Comparison of ENCODE assay signal across 23 cellular contexts in genomic region chr20:24779886-24780285, GRCh38.
"Had no signal": no experiment of that assay in that cellular context is flagged by ENCODE, and none has a peak within 500 bp of the region (broad histone marks: within the 10 kb centered on the region; RNA-seq: fewer than 3 reads in every experiment).

No MANE protein-coding gene starts in this region.

- H3K9me3 ChIP-seq: adrenal gland had no signal

- H3K27ac Mint-ChIP-seq: activated CD8-positive, alpha-beta T cell treated with anti-CD3 and anti-CD28 coated beads, Interleukin-2, amount 10 ng/mL, durations not matched to agents 7 days and 5 days; activated naive CD8-positive, alpha-beta T cell treated with anti-CD3 and anti-CD28 coated beads, Interleukin-2, amount 10 ng/mL, durations not matched to agents 7 days and 5 days; IgD-negative memory B cell; T-helper 1 cell treated with Interleukin-12 subunit alpha and Interleukin-12 subunit beta and Interleukin-4 antibody, amounts not matched to agents 30 μg/mL and 1 μg/mL, for 36 hours; WTC11 had no signal

- H3K27ac ChIP-seq: adrenal gland, breast epithelium, RWPE1, SJSA1 had no signal

- H3K27me3 Mint-ChIP-seq: IgD-negative memory B cell had no signal

- H3K4me1 ChIP-seq: adrenal gland, breast epithelium had no signal

- H3K36me3 Mint-ChIP-seq: activated naive CD8-positive, alpha-beta T cell treated with anti-CD3 and anti-CD28 coated beads, Interleukin-2, amount 10 ng/mL, durations not matched to agents 7 days and 5 days had no signal

- H3K4me3 ChIP-seq: adrenal gland, breast epithelium, SJSA1 had no signal

- DNase-seq: activated CD4-positive, alpha-beta T cell treated with anti-CD3 and anti-CD28 coated beads for 48 hours; activated CD4-positive, alpha-beta T cell treated with anti-CD3 and anti-CD28 coated beads, Interleukin-2, amount 50 U/mL, for 4 hours; activated CD8-positive, alpha-beta memory T cell treated with anti-CD3 and anti-CD28 coated beads, Interleukin-2, amount 50 U/mL, for 48 hours; activated CD8-positive, alpha-beta T cell treated with anti-CD3 and anti-CD28 coated beads, Interleukin-2, amount 10 ng/mL, durations not matched to agents 7 days and 5 days; activated naive CD4-positive, alpha-beta T cell treated with anti-CD3 and anti-CD28 coated beads, Interleukin-2, amount 50 U/mL, for 16 hours; activated naive CD8-positive, alpha-beta T cell treated with anti-CD3 and anti-CD28 coated beads, Interleukin-2, amount 10 ng/mL, durations not matched to agents 7 days and 5 days; activated T-cell treated with anti-CD3 and anti-CD28 coated beads, Interleukin-2, amount 50 U/mL, for 4 hours; adrenal gland; KG1; NCI-H1092; NCI-H1417; NCI-H1930; NCI-H2171 treated with DMSO at 0.1 percent for 48 hours; NCI-H510A; NCI-H526 treated with DMSO at 0.1 percent for 48 hours; NCI-H82; SHP77 had no signal

- H3K27me3 ChIP-seq: adrenal gland, SJSA1 had no signal

- H3K4me1 Mint-ChIP-seq: WTC11 had no signal

- H3K4me3 Mint-ChIP-seq: activated CD8-positive, alpha-beta T cell treated with anti-CD3 and anti-CD28 coated beads, Interleukin-2, amount 10 ng/mL, durations not matched to agents 7 days and 5 days; activated naive CD8-positive, alpha-beta T cell treated with anti-CD3 and anti-CD28 coated beads, Interleukin-2, amount 10 ng/mL, durations not matched to agents 7 days and 5 days; activated T-cell treated with anti-CD3 and anti-CD28 coated beads, Interleukin-2, amount 50 U/mL, for 4 hours; IgD-negative memory B cell; T-helper 1 cell treated with Interleukin-12 subunit alpha and Interleukin-12 subunit beta and Interleukin-4 antibody, amounts not matched to agents 30 μg/mL and 1 μg/mL, for 36 hours; WTC11 had no signal

- H3K36me3 ChIP-seq: adrenal gland, breast epithelium, SJSA1 had no signal
